ENCODE assay signal across 9 cellular contexts in genomic region chr16:661184-661821, GRCh38. TPM values are rescaled to one million over a fixed set of nuclear protein-coding genes. Genes with fewer than 3 reads are reported as not detected.
A peak's percentile ranks its signal among the peaks of the same experiment; 100 is the strongest.
DNase-seq lines count a peak whose midpoint lies in the region; ATAC-seq and TF ChIP-seq lines count a peak whose summit lies in the region.
"Had no signal": no experiment of that assay in that cellular context is flagged by ENCODE, and none has a peak within 500 bp of the region (broad histone marks: within the 10 kb centered on the region; RNA-seq: fewer than 3 reads in every experiment).

No MANE protein-coding gene starts in this region.

- H3K79me2 ChIP-seq in HCT116 (ENCODE audit: insufficient read depth, low read length) (no peaks in the 10 kb centered on the region), osteoblast (ENCODE audit: insufficient read depth, low read length) (no peaks in the 10 kb centered on the region)

- H3K4me2 ChIP-seq in HCT116 (ENCODE audit: low read length): peak overlapping the region; percentile 30; the same call in 1 of the 2 replicates
- H3K4me2 ChIP-seq in osteoblast (ENCODE audit: insufficient read depth, low read length): no peak overlapping the region

- no peak for TF ChIP-seq CTCF in 22Rv1 (IDR thresholded peaks at IDR 0.05)
- no peak for TF ChIP-seq CTCF in HCT116 (IDR thresholded peaks at IDR 0.05 in 2 of 3, conservative IDR thresholded peaks at IDR 0.05 in 1 of 3; ENCODE audit: borderline replicate concordance in 1 of 3, insufficient read depth in 1 of 3, low read depth in 2 of 3, low read length in 2 of 3)
- TF ChIP-seq CTCF in WTC11 (IDR thresholded peaks at IDR 0.05): no peak
- TF ChIP-seq CTCF in right lobe of liver (IDR thresholded peaks at IDR 0.05): no peak
- TF ChIP-seq CTCF in osteoblast (IDR thresholded peaks at IDR 0.05; ENCODE audit: extremely low read depth, low read depth, low read length): no peak

- BruUV-seq in HCT116 (replicated peaks; lab: Mats Ljungman, UMichigan): no TSS peak

- no peak overlapping the region; the same call in 1 of the 2 replicates for H3K4me3 Mint-ChIP-seq in WTC11

- no peak overlapping the region for H3K27ac Mint-ChIP-seq in WTC11

- DNase-seq in HCT116 (ENCODE audit: low read depth, low spot score) (no peak), WTC11 (ENCODE audit: low spot score) (no peak), right lobe of liver (no peak), NAMALWA (ENCODE audit: low spot score) (no peak), osteoblast (ENCODE audit: insufficient read length, low spot score, missing footprints) (no peak)

- CTCF ChIA-PET in HCT116 (lab: Charles Lee): interaction anchor here (1.0 to 2.6 kb wide), 2 partner anchors 13 to 82 kb away, joined by 3 to 13 read pairs; partner anchors contain the start of gene WDR90
- CTCF ChIA-PET in WTC11 (lab: Charles Lee): interaction anchor here (0.6 to 3.3 kb wide), 25 partner anchors 12 to 282 kb away, joined by 3 to 54 read pairs (median 5); partner anchors contain the start of genes CAPN15, CCDC78, METTL26 and RHBDL1

- peak overlapping the region; percentile 65 for H3K27ac ChIP-seq in 22Rv1
- H3K27ac ChIP-seq in HCT116 (ENCODE audit: low read depth, low read length): peak overlapping the region; percentile 67; the same call in 1 of the 2 replicates
- H3K27ac ChIP-seq in right lobe of liver: peak overlapping the region in 1 of 3 donors; percentile 49
- H3K27ac ChIP-seq in osteoblast (ENCODE audit: low read depth, low read length): no peak overlapping the region

- TF ChIP-seq POLR2A in HCT116 (IDR thresholded peaks at IDR 0.05; ENCODE audit: borderline replicate concordance, extremely low read depth, insufficient read depth, insufficient read length) (no peak), right lobe of liver (IDR thresholded peaks at IDR 0.05) (peak; percentile 7)

- H3K9me3 Mint-ChIP-seq in WTC11: no peaks in the 10 kb centered on the region
- H3K9me3 Mint-ChIP-seq: CD4-positive, alpha-beta memory T cell had no signal

- H3K9me3 ChIP-seq in HCT116 (ENCODE audit: control insufficient read depth in 1 of 2, insufficient read depth in 1 of 2, low read depth in 1 of 2, low read length in 2 of 2): no peaks in the 10 kb centered on the region
- no peaks in the 10 kb centered on the region for H3K9me3 ChIP-seq in right lobe of liver
- no peaks in the 10 kb centered on the region for H3K9me3 ChIP-seq in osteoblast (ENCODE audit: low read depth, low read length)

- WGBS in right lobe of liver (ENCODE audit: insufficient coverage, low coverage, low lambda C conversion rate, missing lambda C conversion rate): 28% methylated on average over 6 of the region's 35 CpGs

- no peaks in the 10 kb centered on the region for H3K27me3 Mint-ChIP-seq in WTC11 (ENCODE audit: low read depth)
- H3K27me3 Mint-ChIP-seq: CD4-positive, alpha-beta memory T cell had no signal

- H4K20me1 ChIP-seq in HCT116 (ENCODE audit: insufficient read depth) (no peaks in the 10 kb centered on the region), osteoblast (ENCODE audit: insufficient read depth, low read length) (no peaks in the 10 kb centered on the region)

- H3K9ac ChIP-seq in HCT116 (ENCODE audit: low read length): peak overlapping the region; percentile 33

- ATAC-seq in HCT116 (no peak; the same call in 1 of the 2 replicates), WTC11 (no peak), right lobe of liver (peak; percentile 10 to 60 (median 27)), HG02763 (IDR thresholded peaks at IDR 0.05; ENCODE audit: unreplicated experiment) (no peak), GM21515 (IDR thresholded peaks at IDR 0.05; ENCODE audit: unreplicated experiment) (no peak)

- peaks cover 3 to 9% of the 10 kb centered on the region in 2 experiments; a peak in 2 of 4 replicates for H3K4me1 ChIP-seq in HCT116 (ENCODE audit: control insufficient read depth in 1 of 2, insufficient read depth in 2 of 2, low read length in 2 of 2)
- H3K4me1 ChIP-seq in right lobe of liver: peaks cover 0 to 11% (median 0%) of the 10 kb centered on the region in 4 donors
- H3K4me1 ChIP-seq in osteoblast (ENCODE audit: insufficient read depth, low read length): no peaks in the 10 kb centered on the region

- H3K27me3 ChIP-seq in HCT116 (ENCODE audit: insufficient read depth, low read length) (no peaks in the 10 kb centered on the region), right lobe of liver (no peaks in the 10 kb centered on the region), osteoblast (ENCODE audit: insufficient read depth, low read length) (no peaks in the 10 kb centered on the region)

- H3K9me2 ChIP-seq in HCT116 (ENCODE audit: insufficient read depth): no peaks in the 10 kb centered on the region

- intact Hi-C loops in HCT116 (cut with micrococcal nuclease): loop anchor here (2.0 kb wide), 1 partner anchor 83 kb away; no protein-coding TSS in a partner anchor
- intact Hi-C loops in right lobe of liver (cut with DNase I): no loop called here

- H3K4me3 ChIP-seq in HCT116 (replicated peaks in 1 of 2; ENCODE audit: low read depth in 1 of 2, low read length in 2 of 2) (no peak overlapping the region), right lobe of liver (peak overlapping the region in 1 of 3 donors; percentile 26), osteoblast (ENCODE audit: insufficient read depth, low read length) (no peak overlapping the region)

- no peak for TF ChIP-seq RAD21 in HCT116 (IDR thresholded peaks at IDR 0.05; ENCODE audit: low read depth)

- H3K4me1 Mint-ChIP-seq in WTC11: peaks cover 4% of the 10 kb centered on the region

- RAD21 ChIA-PET in HCT116 (lab: Charles Lee; ENCODE audit: low non-redundant PET in 1 of 2, low total read pairs in 2 of 2, uncharacterized antibody in 2 of 2, unreplicated experiment in 2 of 2): no interaction called here

- H3K36me3 Mint-ChIP-seq in WTC11: no peaks in the 10 kb centered on the region
- H3K36me3 Mint-ChIP-seq: CD4-positive, alpha-beta memory T cell had no signal

- no peaks in the 10 kb centered on the region for H3K36me3 ChIP-seq in HCT116 (ENCODE audit: control insufficient read depth in 1 of 2, insufficient read depth in 2 of 2, low read length in 2 of 2)
- no peaks in the 10 kb centered on the region for H3K36me3 ChIP-seq in right lobe of liver
- peaks cover 2% of the 10 kb centered on the region for H3K36me3 ChIP-seq in osteoblast (ENCODE audit: insufficient read depth, low read length)

- H2AFZ ChIP-seq in HCT116 (ENCODE audit: low read depth, low read length, poor library complexity, severe bottlenecking) (no peak overlapping the region), osteoblast (ENCODE audit: low read length) (no peak overlapping the region)

- POLR2A ChIA-PET in HCT116 (lab: Charles Lee): no interaction called here
- POLR2A ChIA-PET in WTC11 (lab: Charles Lee): interaction anchor here (1.0 to 1.4 kb wide), 2 partner anchors 12 to 23 kb away, joined by 3 to 5 read pairs; partner anchors contain the start of gene WDR90

TF ChIP-seq in HCT116, 20 proteins besides CTCF, POLR2A, EP300 and RAD21:
- TF ChIP-seq ZNF274 (IDR thresholded peaks at IDR 0.05; ENCODE audit: low read depth, low read length): no peak
- TF ChIP-seq EGR1 (IDR thresholded peaks at IDR 0.05; ENCODE audit: low read depth): no peak

TF ChIP-seq in WTC11, 78 proteins besides CTCF, POLR2A, EP300 and RAD21 (continues in another document):
- TF ChIP-seq ZNF121 (CRISPR knock-in tag; IDR thresholded peaks at IDR 0.05): peak; percentile 78

RNA-seq across cellular contexts. Expression of gene RHOT2, which starts 6.6 kb away (rescaled TPM):
- total RNA-seq in HCT116 (2021; ENCODE audit: unreplicated experiment): 98.5 TPM
- polyA plus RNA-seq in HCT116 (2012): 62.9 and 63.5 TPM in 2 replicates
- total RNA-seq in WTC11 (2021): 245 to 285 TPM (median 250 TPM) in 3 replicates
- total RNA-seq in right lobe of liver: 10 to 100 TPM; 28.5 to 44.8 (median 40.3) TPM
- total RNA-seq in osteoblast: 35.9 and 42.0 TPM in 2 replicates

RNA-seq across cellular contexts. Expression of gene WDR90, which starts 12.1 kb away (rescaled TPM):
- total RNA-seq in HCT116 (2021; ENCODE audit: unreplicated experiment) (73.7 TPM), WTC11 (2021) (66.2 to 75.8 TPM (median 69.6 TPM) in 3 replicates), right lobe of liver (10 to 100 TPM in 4 of 6 experiments, 1 to 10 TPM in 2; 7.2 to 18.1 (median 11.8) TPM), osteoblast (10.3 and 19.2 TPM in 2 replicates)
- polyA plus RNA-seq in HCT116 (2012): 45.4 and 47.6 TPM in 2 replicates

RNA-seq across cellular contexts. Expression of gene RHBDL1, which starts 14.2 kb away (rescaled TPM):
- total RNA-seq in HCT116 (2021; ENCODE audit: unreplicated experiment) (12.7 TPM), WTC11 (2021) (6.7 to 8.2 TPM (median 6.7 TPM) in 3 replicates), right lobe of liver (1 to 10 TPM in 1 of 6 experiments, under 1 TPM in 5; 0.37 to 1.1 (median 0.60) TPM), osteoblast (0.88 and 1.1 TPM in 2 replicates)
- polyA plus RNA-seq in HCT116 (2012): 8.9 and 10.5 TPM in 2 replicates

RNA-seq across cellular contexts. Expression of gene STUB1, which starts 18.9 kb away (rescaled TPM):
- total RNA-seq in HCT116 (2021; ENCODE audit: unreplicated experiment): 111 TPM
- polyA plus RNA-seq in HCT116 (2012): 85.9 and 95.7 TPM in 2 replicates
- 79.0 to 88.2 TPM (median 85.8 TPM) in 3 replicates for total RNA-seq in WTC11 (2021)
- 10 to 100 TPM; 37.3 to 69.6 (median 54.3) TPM for total RNA-seq in right lobe of liver
- 88.1 and 102 TPM in 2 replicates for total RNA-seq in osteoblast

RNA-seq across cellular contexts. Expression of gene MCRIP2, which starts 19.7 kb away (rescaled TPM):
- 34.9 TPM for total RNA-seq in HCT116 (2021; ENCODE audit: unreplicated experiment)
- polyA plus RNA-seq in HCT116 (2012): 36.7 and 37.1 TPM in 2 replicates
- 63.3 to 76.0 TPM (median 66.7 TPM) in 3 replicates for total RNA-seq in WTC11 (2021)
- 100 to 1,000 TPM in 2 of 6 experiments, 10 to 100 TPM in 4; 48.8 to 130 (median 76.7) TPM for total RNA-seq in right lobe of liver
- 20.0 and 20.3 TPM in 2 replicates for total RNA-seq in osteoblast

Comparison
In these comparisons a context has a peak if more than half of its experiments do, and no peak if none do; other contexts are left out.
1. ATAC-seq: peak in right lobe of liver (4 of 4); none in HCT116 (single experiment), WTC11 (single experiment), HG02763 (single experiment) and GM21515 (single experiment).